In the genomic region with DNA sequence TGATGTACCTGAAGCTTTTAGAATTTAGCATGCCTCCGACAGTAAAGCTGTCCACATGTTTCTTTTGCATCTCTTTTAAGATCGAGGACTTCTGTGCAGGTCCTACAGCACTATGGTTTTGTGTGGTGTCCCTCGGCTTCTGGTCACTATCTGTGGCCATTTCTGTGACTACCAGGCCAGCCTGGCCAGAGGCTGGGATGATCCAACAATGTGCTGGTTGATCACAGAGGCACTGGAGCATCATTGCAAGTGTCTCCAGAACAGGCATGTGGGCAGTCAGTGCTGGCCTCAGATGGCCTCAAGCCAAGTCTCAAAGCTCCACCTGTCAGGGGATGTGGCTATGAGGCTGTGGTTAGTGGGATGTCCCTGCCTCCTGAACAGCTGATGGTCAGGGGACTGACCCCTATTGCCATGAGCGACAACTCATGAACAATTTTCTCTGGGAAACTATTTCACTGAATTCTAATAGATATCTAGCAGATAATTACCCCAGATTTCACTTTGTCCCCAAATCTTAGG, we compare ENCODE assay signal across 21 cellular contexts.
"Had no signal": no experiment of that assay in that cellular context is flagged by ENCODE, and none has a peak within 500 bp of the region (broad histone marks: within the 10 kb centered on the region; RNA-seq: fewer than 3 reads in every experiment).

No MANE protein-coding gene starts in this region.

- H3K27me3 ChIP-seq: ascending aorta, brain microvascular endothelial cell, colonic mucosa, heart left ventricle, upper lobe of left lung had no signal

- H3K4me1 ChIP-seq: ascending aorta, colonic mucosa, heart left ventricle, upper lobe of left lung had no signal

- H3K27ac Mint-ChIP-seq: activated CD8-positive, alpha-beta T cell treated with anti-CD3 and anti-CD28 coated beads, Interleukin-2, amount 10 ng/mL, durations not matched to agents 7 days and 5 days; activated naive CD4-positive, alpha-beta T cell treated with anti-CD3 and anti-CD28 coated beads, Interleukin-2, amount 50 U/mL, for 72 hours; activated T-cell treated with anti-CD3 and anti-CD28 coated beads, Interleukin-2, amount 50 U/mL, for 24 hours; activated T-helper 17 cell treated with anti-CD3 and anti-CD28 coated beads, Interleukin-2, amount 50 U/mL, for 72 hours; naive B cell had no signal

- ATAC-seq: activated CD8-positive, alpha-beta T cell treated with anti-CD3 and anti-CD28 coated beads, Interleukin-2, amount 10 ng/mL, durations not matched to agents 7 days and 5 days; activated naive CD4-positive, alpha-beta T cell treated with anti-CD3 and anti-CD28 coated beads, Interleukin-2, amount 50 U/mL, for 72 hours; activated T-helper 17 cell treated with anti-CD3 and anti-CD28 coated beads, Interleukin-2, amount 50 U/mL, for 72 hours; heart left ventricle; left cardiac atrium; sciatic nerve had no signal

- H3K4me3 Mint-ChIP-seq: activated CD8-positive, alpha-beta T cell treated with anti-CD3 and anti-CD28 coated beads, Interleukin-2, amount 10 ng/mL, durations not matched to agents 7 days and 5 days; activated T-cell treated with anti-CD3 and anti-CD28 coated beads, Interleukin-2, amount 50 U/mL, for 24 hours; activated T-helper 17 cell treated with anti-CD3 and anti-CD28 coated beads, Interleukin-2, amount 50 U/mL, for 72 hours; naive B cell had no signal

- H3K4me3 ChIP-seq: ascending aorta, colonic mucosa, heart left ventricle, thoracic aorta, upper lobe of left lung had no signal

- H3K36me3 ChIP-seq: ascending aorta, brain microvascular endothelial cell, colonic mucosa, heart left ventricle, thoracic aorta, upper lobe of left lung had no signal

- DNase-seq: activated CD4-positive, alpha-beta T cell treated with anti-CD3 and anti-CD28 coated beads for 1 hour; activated CD4-positive, alpha-beta T cell treated with anti-CD3 and anti-CD28 coated beads, Interleukin-2, amount 50 U/mL, for 1 hour; activated CD8-positive, alpha-beta T cell treated with anti-CD3 and anti-CD28 coated beads, Interleukin-2, amount 10 ng/mL, durations not matched to agents 7 days and 5 days; activated T-cell treated with anti-CD3 and anti-CD28 coated beads, Interleukin-2, amount 50 U/mL, for 24 hours; brain microvascular endothelial cell; colonic mucosa; heart left ventricle; left cardiac atrium; mesenchymal stem cell; naive B cell; nucleus accumbens; stimulated activated CD4-positive, alpha-beta T cell treated with anti-CD3 and anti-CD28 coated beads, Interleukin-4, amount 100 ng/mL, for 1 hour; stimulated activated naive CD4-positive, alpha-beta T cell; T-helper 1 cell; upper lobe of left lung had no signal

- H3K36me3 Mint-ChIP-seq: activated naive CD4-positive, alpha-beta T cell treated with anti-CD3 and anti-CD28 coated beads, Interleukin-2, amount 50 U/mL, for 72 hours had no signal

- H3K4me1 Mint-ChIP-seq: activated T-helper 17 cell treated with anti-CD3 and anti-CD28 coated beads, Interleukin-2, amount 50 U/mL, for 72 hours; naive B cell had no signal

- H3K27ac ChIP-seq: ascending aorta, brain microvascular endothelial cell, colonic mucosa, epithelial cell of prostate, heart left ventricle, thoracic aorta, upper lobe of left lung had no signal
